Comparison of ENCODE assay signal across 21 cellular contexts in the genomic region with DNA sequence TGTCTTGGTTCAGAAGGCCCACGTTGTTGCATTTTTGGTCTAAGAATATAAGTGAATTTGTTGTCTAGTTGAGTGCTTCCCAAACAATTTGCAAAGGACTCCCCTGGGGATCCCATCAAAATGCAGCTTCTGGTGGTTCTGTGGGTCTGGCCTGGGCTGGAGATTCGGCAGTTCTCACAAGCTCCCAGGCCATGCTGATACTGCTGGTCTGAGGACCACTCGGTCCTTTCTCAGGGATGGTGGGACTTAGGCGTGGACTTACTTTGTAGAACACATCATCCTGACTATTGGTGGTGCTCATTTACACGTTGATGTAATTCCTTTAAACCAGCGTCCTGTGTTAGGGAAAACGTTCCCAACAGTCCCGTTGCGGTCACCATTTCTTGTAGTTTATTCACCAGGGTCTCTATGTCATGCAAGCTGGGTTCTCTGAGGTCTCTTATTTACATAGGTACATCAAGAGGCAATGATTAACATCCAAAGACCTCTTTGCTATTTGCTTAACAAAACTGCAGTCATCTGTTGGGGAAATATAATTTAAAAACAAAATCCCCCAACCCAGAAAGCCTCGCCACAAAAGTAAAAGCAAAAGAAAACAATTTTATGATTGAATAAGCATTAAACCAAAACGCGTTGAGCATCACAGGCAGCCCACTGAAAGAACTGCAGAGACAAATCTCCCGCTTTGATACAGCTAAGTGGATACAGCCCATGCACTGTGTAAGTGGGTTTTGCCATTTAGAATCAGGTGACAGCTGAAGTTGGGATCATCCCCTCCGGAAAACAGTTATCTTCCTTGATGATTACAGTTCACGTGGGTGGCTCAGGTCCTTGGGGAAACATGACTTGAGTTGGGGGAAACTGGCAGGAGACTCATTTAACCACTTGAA. TPM values are rescaled to one million over a fixed set of nuclear protein-coding genes. Genes with fewer than 3 reads are reported as not detected.
DNase-seq lines count a peak whose midpoint lies in the region; ATAC-seq, FAIRE-seq and TF ChIP-seq lines count a peak whose summit lies in the region.
"Had no signal": no experiment of that assay in that cellular context is flagged by ENCODE, and none has a peak within 500 bp of the region (broad histone marks: within the 10 kb centered on the region; RNA-seq: fewer than 3 reads in every experiment).

No MANE protein-coding gene starts in this region.

- no peak overlapping the region for H3K4me3 ChIP-seq in SK-N-MC
- no peak overlapping the region for H3K4me3 ChIP-seq in neural progenitor cell
- H3K4me3 ChIP-seq in lower lobe of right lung = no peak overlapping the region
- H3K4me3 ChIP-seq: lung had no signal

- intact Hi-C loops in lower lobe of right lung (cut with DNase I) = no loop called here

- H3K36me3 ChIP-seq in SK-N-MC (ENCODE audit: insufficient read depth, low read length) = peaks cover 20% of the 10 kb centered on the region
- no peaks in the 10 kb centered on the region for H3K36me3 ChIP-seq in neural progenitor cell
- H3K36me3 ChIP-seq in lower lobe of right lung = no peaks in the 10 kb centered on the region

- H3K36me3 Mint-ChIP-seq in neural progenitor cell = peaks cover 5% of the 10 kb centered on the region
- H3K36me3 Mint-ChIP-seq: natural killer cell had no signal

- no peak overlapping the region for H3K4me2 ChIP-seq in neural progenitor cell

- peak; percentile 51 for FAIRE-seq in GM12891 (lab: Jason Lieb, UNC)
- FAIRE-seq: colon, endothelial cell of umbilical vein, frontal cortex had no signal

- H3K4me1 ChIP-seq in neural progenitor cell (peaks cover 13% of the 10 kb centered on the region), lower lobe of right lung (peaks cover 34% of the 10 kb centered on the region)

- ATAC-seq in HG02642 (IDR thresholded peaks at IDR 0.05; ENCODE audit: poor library complexity, unreplicated experiment) = peak; percentile 39
- ATAC-seq in HG03378 (IDR thresholded peaks at IDR 0.05; ENCODE audit: unreplicated experiment) = no peak
- ATAC-seq in lower lobe of right lung = no peak
- ATAC-seq: natural killer cell, SK-N-SH treated with all-trans-retinoic acid at 6 μM for 48 hours had no signal

- peak overlapping the region; percentile 36; the same call in 1 of the 2 replicates for H3K27ac ChIP-seq in SK-N-MC
- H3K27ac ChIP-seq in neural progenitor cell = no peak overlapping the region
- H3K27ac ChIP-seq in lower lobe of right lung = no peak overlapping the region
- H3K27ac ChIP-seq: C4-2B had no signal

- H3K9ac ChIP-seq in SK-N-MC (ENCODE audit: insufficient read length) (no peak overlapping the region), neural progenitor cell (no peak overlapping the region)

- no peak overlapping the region for H3K4me3 Mint-ChIP-seq in neural progenitor cell
- H3K4me3 Mint-ChIP-seq: natural killer cell had no signal

- H3K4me1 Mint-ChIP-seq in neural progenitor cell = peaks cover 25% of the 10 kb centered on the region

- H3K27me3 Mint-ChIP-seq in neural progenitor cell (ENCODE audit: insufficient read depth, low read depth) = peaks cover 3% of the 10 kb centered on the region

- peak overlapping the region; percentile 42 for H3K27ac Mint-ChIP-seq in neural progenitor cell
- H3K27ac Mint-ChIP-seq: natural killer cell had no signal

- H3K27me3 ChIP-seq in neural progenitor cell (no peaks in the 10 kb centered on the region), lower lobe of right lung (ENCODE audit: low read depth) (no peaks in the 10 kb centered on the region)

- no peaks in the 10 kb centered on the region for H4K20me1 ChIP-seq in neural progenitor cell (ENCODE audit: low read depth)

- TF ChIP-seq CTCF in neural progenitor cell (IDR thresholded peaks at IDR 0.05) = no peak
- no peak for TF ChIP-seq CTCF in lower lobe of right lung (IDR thresholded peaks at IDR 0.05)

- H3F3A ChIP-seq in neural progenitor cell (ENCODE audit: low read depth) = peaks cover 21% of the 10 kb centered on the region

- H3K79me2 ChIP-seq in neural progenitor cell (ENCODE audit: low read depth) = no peaks in the 10 kb centered on the region

- DNase-seq in GM12891 (ENCODE audit: insufficient read length, low spot score) (no peak), SK-N-MC (ENCODE audit: low read depth, low spot score) (no peak), neural progenitor cell (ENCODE audit: low spot score) (no peak), lower lobe of right lung (no peak)
- no peak for DNase-seq in stimulated activated naive CD4-positive, alpha-beta T cell (lab: John Stamatoyannopoulos, UW)
- DNase-seq: activated gamma-delta T cell, anterior cingulate cortex, HCEC 1CT, KG1, natural killer cell, NCI-H1105 treated with DMSO at 0.1 percent for 48 hours, NCI-H345, retina had no signal

- TF ChIP-seq POLR2A in GM12891 (IDR thresholded peaks at IDR 0.05; ENCODE audit: low read depth, low read length) = no peak

- no peaks in the 10 kb centered on the region for H3K9me3 Mint-ChIP-seq in neural progenitor cell
- H3K9me3 Mint-ChIP-seq: natural killer cell had no signal

- H3K9me3 ChIP-seq in SK-N-MC (ENCODE audit: low read depth, low read length) (no peaks in the 10 kb centered on the region), neural progenitor cell (ENCODE audit: low read depth) (no peaks in the 10 kb centered on the region), lower lobe of right lung (no peaks in the 10 kb centered on the region)

- no peak overlapping the region for H2AFZ ChIP-seq in neural progenitor cell (replicated peaks)

TF ChIP-seq in GM12891, 5 proteins besides CTCF, POLR2A, EP300 and RAD21:
- TF ChIP-seq SPI1 (IDR thresholded peaks at IDR 0.05; ENCODE audit: low read depth, low read length) (no peak), POU2F2 (IDR thresholded peaks at IDR 0.05; ENCODE audit: low read depth, low read length) (no peak), POLR2AphosphoS5 (IDR thresholded peaks at IDR 0.05; ENCODE audit: low read depth, low read length) (no peak), TAF1 (IDR thresholded peaks at IDR 0.05; ENCODE audit: low read depth, low read length) (no peak), PAX5 (IDR thresholded peaks at IDR 0.05; ENCODE audit: insufficient read depth, low read length, severe bottlenecking) (no peak)

RNA-seq across cellular contexts. Expression of a gene that starts 39.0 kb away (rescaled TPM):
- polyA plus RNA-seq in GM12891 (2012; ENCODE audit: low read depth, missing spikeins) = 37.0 TPM
- total RNA-seq in neural progenitor cell (ENCODE audit: low replicate concordance) (60.6 and 75.0 TPM in 2 replicates), lower lobe of right lung (146 TPM)
